Comparison of ENCODE assay signal across 9 cellular contexts in the genomic region with DNA sequence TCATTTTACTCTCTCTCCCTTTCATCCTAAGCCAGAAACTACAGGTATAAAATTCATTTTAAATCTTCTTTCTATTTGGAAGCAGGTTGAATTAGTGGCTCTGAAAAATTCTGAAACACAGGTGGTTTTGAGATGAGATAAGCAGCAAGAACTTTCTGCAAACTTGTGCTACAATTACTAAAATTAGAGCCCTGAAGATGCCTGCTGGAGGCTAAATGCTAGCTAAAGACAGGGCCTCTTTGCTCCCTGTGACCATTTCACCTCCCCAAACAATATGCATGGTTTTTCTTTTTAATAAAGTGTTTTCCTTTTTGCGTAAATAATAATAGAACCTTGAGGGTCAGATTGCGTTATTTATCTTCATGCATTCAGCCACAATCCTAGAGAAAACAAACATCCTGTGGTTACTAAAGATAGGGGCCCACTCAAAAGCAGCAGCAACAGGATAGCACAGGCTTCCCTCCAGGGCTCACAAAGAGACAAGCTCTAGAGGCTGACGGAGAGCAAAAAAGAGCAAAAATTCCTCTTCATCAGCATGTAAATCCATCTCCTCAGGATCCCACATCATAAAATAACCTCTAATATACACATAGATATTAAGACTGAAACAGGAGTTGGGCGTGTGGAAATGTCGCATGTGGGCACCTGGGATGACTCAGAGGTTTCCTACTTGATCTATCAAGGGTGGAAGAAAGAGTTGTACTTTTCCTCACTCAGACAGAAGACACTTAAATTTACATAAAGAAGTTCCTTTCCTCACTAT. TPM values are rescaled to one million over a fixed set of nuclear protein-coding genes. Genes with fewer than 3 reads are reported as not detected.
DNase-seq lines count a peak whose midpoint lies in the region; ATAC-seq and TF ChIP-seq lines count a peak whose summit lies in the region.
"Had no signal": no experiment of that assay in that cellular context is flagged by ENCODE, and none has a peak within 500 bp of the region (broad histone marks: within the 10 kb centered on the region; RNA-seq: fewer than 3 reads in every experiment).

No MANE protein-coding gene starts in this region.

- peaks cover 29% of the 10 kb centered on the region for H3K4me1 Mint-ChIP-seq in endodermal cell
- H3K4me1 Mint-ChIP-seq in CD8-positive, alpha-beta T cell (ENCODE audit: low read depth), result peaks cover 6% of the 10 kb centered on the region

- H3K27ac ChIP-seq in endodermal cell (ENCODE audit: low read depth, low read length) (no peak overlapping the region), prostate gland (no peak overlapping the region)
- no peak overlapping the region for H3K27ac ChIP-seq in CD8-positive, alpha-beta T cell (ENCODE audit: low read depth, low read length)

- no peak overlapping the region for H3K4me3 Mint-ChIP-seq in endodermal cell
- H3K4me3 Mint-ChIP-seq in CD8-positive, alpha-beta T cell, result no peak overlapping the region

- H3K9me3 ChIP-seq in endodermal cell (ENCODE audit: control insufficient read depth, low read length) (no peaks in the 10 kb centered on the region), prostate gland (no peaks in the 10 kb centered on the region)
- H3K9me3 ChIP-seq in CD8-positive, alpha-beta T cell (ENCODE audit: low read length), result no peaks in the 10 kb centered on the region
- H3K9me3 ChIP-seq: Peyer's patch had no signal

- H3K9me3 Mint-ChIP-seq in endodermal cell, result peaks cover 2% of the 10 kb centered on the region
- H3K9me3 Mint-ChIP-seq in CD8-positive, alpha-beta T cell, result no peaks in the 10 kb centered on the region

- H3K4me3 ChIP-seq in endodermal cell (ENCODE audit: low read length), result no peak overlapping the region
- no peak overlapping the region for H3K4me3 ChIP-seq in CD8-positive, alpha-beta T cell (ENCODE audit: low read depth, low read length)
- H3K4me3 ChIP-seq in prostate gland, result no peak overlapping the region
- H3K4me3 ChIP-seq: Peyer's patch had no signal

- CTCF ChIA-PET in CD8-positive, alpha-beta T cell (lab: Charles Lee), result interaction anchor here (1.2 kb wide), 1 partner anchor 153 kb away, joined by 3 read pairs; no protein-coding TSS in a partner anchor

- no peak for TF ChIP-seq POLR2A in prostate gland (IDR thresholded peaks at IDR 0.05)

- TF ChIP-seq CTCF in endodermal cell (conservative IDR thresholded peaks at IDR 0.05) (no peak), prostate gland (IDR thresholded peaks at IDR 0.05) (no peak)
- TF ChIP-seq CTCF in CD8-positive, alpha-beta T cell (IDR thresholded peaks at IDR 0.05), result no peak

- ATAC-seq in GM18519 (IDR thresholded peaks at IDR 0.05; ENCODE audit: low FRiP score, unreplicated experiment) (peak; percentile 39), GM21723 (IDR thresholded peaks at IDR 0.05; ENCODE audit: unreplicated experiment) (peak; percentile 54), left lobe of liver (no peak)
- no peak for ATAC-seq in CD8-positive, alpha-beta T cell

- DNase-seq in M059J (ENCODE audit: low read depth), result peak; percentile 66
- no peak for DNase-seq in endodermal cell
- DNase-seq in left lobe of liver (ENCODE audit: low spot score), result no peak
- no peak for DNase-seq in C1 segment of cervical spinal cord (lab: John Stamatoyannopoulos, UW)
- DNase-seq in CD8-positive, alpha-beta T cell, result no peak
- DNase-seq in prostate gland (ENCODE audit: low spot score), result no peak

- H3K27me3 ChIP-seq in endodermal cell (ENCODE audit: control insufficient read depth, insufficient read depth, low read length, poor library complexity, severe bottlenecking) (no peaks in the 10 kb centered on the region), prostate gland (replicated peaks; ENCODE audit: insufficient read depth) (no peaks in the 10 kb centered on the region)
- no peaks in the 10 kb centered on the region for H3K27me3 ChIP-seq in CD8-positive, alpha-beta T cell (ENCODE audit: insufficient read depth, low read length)
- H3K27me3 ChIP-seq: Peyer's patch had no signal

- no peaks in the 10 kb centered on the region for H3K36me3 Mint-ChIP-seq in endodermal cell (ENCODE audit: low read depth)
- no peaks in the 10 kb centered on the region for H3K36me3 Mint-ChIP-seq in CD8-positive, alpha-beta T cell

- intact Hi-C loops in CD8-positive, alpha-beta T cell (cut with DNase I, micrococcal nuclease), result no loop called here
- intact Hi-C loops in prostate gland (cut with DNase I), result no loop called here

- WGBS in endodermal cell (ENCODE audit: insufficient coverage in 1 of 2, insufficient read length in 1 of 2), 2 experiments, result 20 to 70% methylated on average over 1 to 5 of the region's 5 CpGs
- 78% methylated on average over 5 of the region's 5 CpGs for WGBS in prostate gland

- H3K36me3 ChIP-seq in endodermal cell (ENCODE audit: control insufficient read depth, insufficient read depth, low read length) (no peaks in the 10 kb centered on the region), prostate gland (no peaks in the 10 kb centered on the region)
- H3K36me3 ChIP-seq in CD8-positive, alpha-beta T cell (ENCODE audit: insufficient read depth, low read length), result no peaks in the 10 kb centered on the region
- H3K36me3 ChIP-seq: Peyer's patch had no signal

- peak overlapping the region; percentile 64 for H3K27ac Mint-ChIP-seq in endodermal cell
- H3K27ac Mint-ChIP-seq in CD8-positive, alpha-beta T cell, result no peak overlapping the region

- no peaks in the 10 kb centered on the region for H3K27me3 Mint-ChIP-seq in endodermal cell (ENCODE audit: insufficient read depth)
- no peaks in the 10 kb centered on the region for H3K27me3 Mint-ChIP-seq in CD8-positive, alpha-beta T cell (ENCODE audit: low read depth)

- H3K4me1 ChIP-seq in endodermal cell (ENCODE audit: control insufficient read depth, insufficient read depth, low read length) (peaks cover 21% of the 10 kb centered on the region), prostate gland (replicated peaks) (peaks cover 6% of the 10 kb centered on the region)
- H3K4me1 ChIP-seq in CD8-positive, alpha-beta T cell (ENCODE audit: insufficient read depth, low read length), result no peaks in the 10 kb centered on the region

- POLR2A ChIA-PET in CD8-positive, alpha-beta T cell (lab: Charles Lee), result interaction anchor here (0.9 kb wide), 1 partner anchor 9 kb away, joined by 3 read pairs; no protein-coding TSS in a partner anchor

- H3K9ac ChIP-seq in endodermal cell (ENCODE audit: extremely low read depth, low read length, poor library complexity, severe bottlenecking), result no peak overlapping the region

RNA-seq across cellular contexts. Expression of a gene that starts 26.5 kb away (rescaled TPM):
- total RNA-seq in M059J (2014; rRNA removed; shearing (Covaris generic)), result 2.7 and 3.4 TPM in 2 replicates
- total RNA-seq in endodermal cell, result under 1 TPM; 0.53 to 0.86 TPM
- polyA plus RNA-seq in endodermal cell (2013, experiment 1 of 2), result 1.3 TPM
- polyA plus RNA-seq in endodermal cell (2013, experiment 2 of 2), result 1.1 TPM
- total RNA-seq in left lobe of liver, result 1,073 TPM
- not detected for total RNA-seq in CD8-positive, alpha-beta T cell
- total RNA-seq in prostate gland, result 10 to 100 TPM; 15.2 to 32.6 TPM

Comparison
In these comparisons a context has a peak if more than half of its experiments do, and no peak if none do; other contexts are left out.
1. ATAC-seq: peak in GM18519 (single experiment) and GM21723 (single experiment); none in left lobe of liver (single experiment) and CD8-positive, alpha-beta T cell (single experiment).
2. RNA of a gene that starts 26.5 kb away (total RNA-seq): 1,073 TPM in left lobe of liver (single experiment); 15.2 to 32.6 TPM in prostate gland, 2.7 to 3.4 TPM in M059J, 0.53 to 0.86 TPM in endodermal cell and not detected in CD8-positive, alpha-beta T cell; every median in the first group is over 10 times any median in the second.